Comparison of ENCODE assay signal across 8 cellular contexts in the genomic region with DNA sequence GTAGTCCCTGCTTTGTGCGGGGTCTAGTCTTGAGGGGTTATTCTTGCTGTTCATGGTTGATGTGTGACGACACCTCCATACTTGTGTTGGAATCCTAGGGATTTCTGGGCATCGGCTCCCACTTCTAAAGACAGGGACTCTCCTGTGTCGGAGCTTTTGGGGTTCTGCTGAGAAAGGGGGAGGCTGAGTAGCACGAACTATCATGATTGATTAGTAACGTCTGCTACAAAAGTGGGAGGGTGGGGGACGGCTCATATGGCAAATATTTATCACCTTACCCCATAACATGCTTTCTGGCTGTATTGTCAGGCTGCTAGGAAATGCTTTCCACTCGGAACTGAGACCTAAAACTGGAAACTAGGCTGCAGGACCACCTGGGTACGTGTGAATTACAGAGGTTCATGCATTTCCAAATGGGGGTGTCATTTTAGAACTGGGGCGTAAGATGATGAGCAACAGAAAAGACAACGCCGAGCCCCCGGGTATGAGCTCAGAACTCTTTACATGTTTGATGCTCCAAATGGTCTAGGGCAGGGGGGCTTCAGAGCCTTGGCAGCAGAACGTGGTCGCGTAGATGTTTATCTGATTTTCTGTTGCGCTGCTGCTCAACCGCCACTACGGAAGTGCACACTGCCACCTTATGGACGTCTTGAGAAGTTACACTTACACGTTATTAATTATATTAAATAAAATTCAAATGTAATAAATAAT. TPM values are rescaled to one million over a fixed set of nuclear protein-coding genes. Genes with fewer than 3 reads are reported as not detected.
DNase-seq lines count a peak whose midpoint lies in the region; ATAC-seq, FAIRE-seq and TF ChIP-seq lines count a peak whose summit lies in the region.

No MANE protein-coding gene starts in this region.

- peak; percentile 59 to 85 (median 74) for TF ChIP-seq CTCF in heart left ventricle (IDR thresholded peaks at IDR 0.05)

- no peaks in the 10 kb centered on the region for H3K9me3 Mint-ChIP-seq in activated naive CD8-positive, alpha-beta T cell treated with anti-CD3 and anti-CD28 coated beads, Interleukin-2, amount 50 U/mL, for 24 hours

- H3K36me3 ChIP-seq in HUES6 (ENCODE audit: control insufficient read depth, insufficient read depth, low read length): no peaks in the 10 kb centered on the region
- no peaks in the 10 kb centered on the region for H3K36me3 ChIP-seq in heart left ventricle

- WGBS in heart left ventricle, 4 donors: 24 to 27% (median 25%) methylated on average over 21 of the region's 21 CpGs

- intact Hi-C loops in heart left ventricle (cut with DNase I): loop anchor here (2.0 to 10.0 kb wide), 14 partner anchors 156 to 626 kb away; no protein-coding TSS in a partner anchor
- intact Hi-C loops in posterior cingulate gyrus (cut with DNase I): loop anchor here (2.0 to 10.0 kb wide), 6 partner anchors 188 to 624 kb away; a partner anchor contains a TSS

- H3K4me3 Mint-ChIP-seq in activated naive CD8-positive, alpha-beta T cell treated with anti-CD3 and anti-CD28 coated beads, Interleukin-2, amount 50 U/mL, for 24 hours: peak overlapping the region; percentile 55

- peaks cover 18% of the 10 kb centered on the region for H3K27me3 Mint-ChIP-seq in activated naive CD8-positive, alpha-beta T cell treated with anti-CD3 and anti-CD28 coated beads, Interleukin-2, amount 50 U/mL, for 24 hours

- ATAC-seq in activated naive CD8-positive, alpha-beta T cell treated with anti-CD3 and anti-CD28 coated beads, Interleukin-2, amount 50 U/mL, for 24 hours: no peak
- peak in 2 of 4 donors; percentile 41 to 42 for ATAC-seq in heart left ventricle
- ATAC-seq in GM19324 (IDR thresholded peaks at IDR 0.05; ENCODE audit: low FRiP score, unreplicated experiment): no peak
- no peak for ATAC-seq in HG02588 (IDR thresholded peaks at IDR 0.05; ENCODE audit: unreplicated experiment)

- peak; percentile 76 for FAIRE-seq in RCC 7860 (lab: Jason Lieb, UNC)

- H3K4me1 ChIP-seq in HUES6 (ENCODE audit: control insufficient read depth, insufficient read depth, low read length): no peaks in the 10 kb centered on the region
- H3K4me1 ChIP-seq in heart left ventricle: peaks cover 0 to 12% (median 3%) of the 10 kb centered on the region in 12 donors

- H3K27me3 ChIP-seq in HUES6 (ENCODE audit: control insufficient read depth, insufficient read depth, low read length): no peaks in the 10 kb centered on the region
- H3K27me3 ChIP-seq in heart left ventricle: peaks cover 0 to 4% (median 0%) of the 10 kb centered on the region in 9 donors

- H3K27ac Mint-ChIP-seq in activated naive CD8-positive, alpha-beta T cell treated with anti-CD3 and anti-CD28 coated beads, Interleukin-2, amount 50 U/mL, for 24 hours: no peak overlapping the region

- no peak overlapping the region for H3K9ac ChIP-seq in HUES6 (ENCODE audit: low read length)

- H3K36me3 Mint-ChIP-seq in activated naive CD8-positive, alpha-beta T cell treated with anti-CD3 and anti-CD28 coated beads, Interleukin-2, amount 50 U/mL, for 24 hours (ENCODE audit: low read depth): no peaks in the 10 kb centered on the region

- no peaks in the 10 kb centered on the region for H3K9me3 ChIP-seq in HUES6 (ENCODE audit: control insufficient read depth, insufficient read depth, low read depth, low read length)
- H3K9me3 ChIP-seq in heart left ventricle: no peaks in the 10 kb centered on the region

- peak overlapping the region; percentile 37; the same call in 1 of the 2 replicates for H3K4me3 ChIP-seq in HUES6 (ENCODE audit: low read depth, low read length)
- H3K4me3 ChIP-seq in heart left ventricle: peak overlapping the region in 9 of 12 donors; percentile 24 to 50 (median 39)

- H3K27ac ChIP-seq in HUES6 (ENCODE audit: low read depth, low read length): no peak overlapping the region
- H3K27ac ChIP-seq in heart left ventricle: no peak overlapping the region

- DNase-seq in DMS153 (lab: John Stamatoyannopoulos, UW): peak; percentile 17
- DNase-seq in RCC 7860 (ENCODE audit: low spot score): peak; percentile 22
- peak; percentile 40 for DNase-seq in activated naive CD8-positive, alpha-beta T cell treated with anti-CD3 and anti-CD28 coated beads, Interleukin-2, amount 50 U/mL, for 24 hours
- peak; percentile 20 to 60 (median 26) for DNase-seq in heart left ventricle
- peak in 8 of 10 donors; percentile 22 to 90 (median 60) for DNase-seq in posterior cingulate gyrus

- H3K4me1 Mint-ChIP-seq in activated naive CD8-positive, alpha-beta T cell treated with anti-CD3 and anti-CD28 coated beads, Interleukin-2, amount 50 U/mL, for 24 hours: peaks cover 4% of the 10 kb centered on the region

- TF ChIP-seq POLR2A in heart left ventricle (IDR thresholded peaks at IDR 0.05): no peak

RNA-seq across cellular contexts. Expression of a gene that starts 15.1 kb away (rescaled TPM):
- total RNA-seq in heart left ventricle: under 1 TPM in 2 of 9 donors, not detected in 7; 0.36 to 0.91 TPM
- polyA plus RNA-seq in heart left ventricle: not detected
